Comparison of ENCODE assay signal across 26 cellular contexts in the genomic region with DNA sequence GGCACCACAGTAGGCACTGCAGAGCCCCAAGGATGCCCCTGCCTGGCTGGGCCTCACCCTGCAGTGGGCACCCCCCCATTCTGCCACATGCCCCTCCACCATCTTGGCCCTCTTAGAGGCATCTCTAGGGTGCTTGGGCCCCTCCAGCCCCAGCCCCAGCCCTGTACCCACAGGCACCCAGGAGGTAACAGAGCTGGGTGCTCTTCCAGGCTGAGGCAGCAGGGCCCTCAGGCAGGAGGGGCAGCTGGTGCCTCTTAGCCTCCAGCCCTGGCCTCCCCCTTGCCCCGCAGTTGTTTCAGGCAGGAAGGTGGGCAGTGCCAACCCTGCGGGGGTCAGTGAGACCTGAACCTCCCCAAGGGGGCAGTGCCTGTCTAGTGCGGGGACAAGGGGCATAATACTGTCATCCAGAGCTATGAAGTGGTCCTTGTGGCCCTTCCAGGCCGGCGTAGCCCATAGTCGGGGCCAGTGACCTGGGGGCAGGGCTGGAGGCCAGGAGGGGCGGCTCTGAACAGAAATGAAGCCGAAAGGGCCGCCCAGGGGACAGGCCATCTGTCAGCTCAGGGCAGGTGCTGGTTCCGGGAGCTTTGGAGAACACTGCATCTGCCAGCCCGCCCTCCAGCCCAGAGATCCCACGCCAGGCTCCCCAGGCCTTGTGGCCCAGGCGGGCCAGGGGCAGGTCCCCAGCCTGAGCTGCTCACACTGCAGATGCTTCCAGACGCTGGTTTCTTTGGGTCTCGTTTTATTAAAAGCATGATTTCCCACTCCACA. TPM values are rescaled to one million over a fixed set of nuclear protein-coding genes. Genes with fewer than 3 reads are reported as not detected.
DNase-seq lines count a peak whose midpoint lies in the region; ATAC-seq, FAIRE-seq and TF ChIP-seq lines count a peak whose summit lies in the region.
"Had no signal": no experiment of that assay in that cellular context is flagged by ENCODE, and none has a peak within 500 bp of the region (broad histone marks: within the 10 kb centered on the region; RNA-seq: fewer than 3 reads in every experiment).

No MANE protein-coding gene starts in this region.

- H3K4me3 ChIP-seq in right cardiac atrium (ENCODE audit: low read length) (no peak overlapping the region), left ventricle myocardium inferior (no peak overlapping the region), SJCRH30 (no peak overlapping the region), HepG2 (replicated peaks in 1 of 3; ENCODE audit: insufficient read depth in 1 of 3, low read depth in 2 of 3, low read length in 3 of 3) (no peak overlapping the region)
- H3K4me3 ChIP-seq: GM12878, GM23338, HAP-1 had no signal

- no peaks in the 10 kb centered on the region for H4K20me1 ChIP-seq in HepG2 (ENCODE audit: insufficient read depth, low read length)

- H3K9ac ChIP-seq in HepG2 (ENCODE audit: insufficient read depth, low read depth, low read length), result no peak overlapping the region
- H3K9ac ChIP-seq: SK-N-SH had no signal

- no peak for TF ChIP-seq RAD21 in HepG2 (CRISPR knock-in tag; IDR thresholded peaks at IDR 0.05)

- POLR2A ChIA-PET in HepG2 (lab: Yijun Ruan, JAX), result interaction anchor here (0.5 to 1.3 kb wide), 2 partner anchors 9 to 50 kb away, joined by 3 read pairs; no protein-coding TSS in a partner anchor

- FAIRE-seq in HepG2 (lab: Jason Lieb, UNC) (no peak), urothelium cell line (lab: Jason Lieb, UNC) (peak; percentile 85)
- FAIRE-seq: GM12878 had no signal

- in situ Hi-C loops in HepG2 (cut with HindIII; ENCODE audit: extremely low pct_ligation_motif_present, low pct_unique_long_range_greater_than_20kb), result no loop called here

- ATAC-seq in right cardiac atrium (no peak), HepG2 (peak; percentile 14)
- ATAC-seq: CD8-positive, alpha-beta T cell; GM12878; GM23338 had no signal

- TF ChIP-seq EP300 in HepG2 (IDR thresholded peaks at IDR 0.05; ENCODE audit: low read depth in 2 of 2, low read length in 2 of 2) (no peak), HepG2 (CRISPR knock-in tag; IDR thresholded peaks at IDR 0.05; ENCODE audit: borderline replicate concordance) (no peak)

- no peak; a peak in 1 of 4 replicates for TF ChIP-seq POLR2A in HepG2 (IDR thresholded peaks at IDR 0.05; ENCODE audit: insufficient read depth in 1 of 2, low read depth in 2 of 2, low read length in 2 of 2)

- no peaks in the 10 kb centered on the region for H3K36me3 ChIP-seq in left ventricle myocardium inferior
- no peaks in the 10 kb centered on the region for H3K36me3 ChIP-seq in SJCRH30
- no peaks in the 10 kb centered on the region for H3K36me3 ChIP-seq in HepG2 (replicated peaks in 1 of 2; ENCODE audit: control insufficient read depth in 1 of 2, insufficient read depth in 2 of 2, low read length in 2 of 2)
- H3K36me3 ChIP-seq: HAP-1 had no signal

- H3K4me2 ChIP-seq in HepG2 (ENCODE audit: low read depth, low read length), result no peak overlapping the region
- H3K4me2 ChIP-seq: GM23338, SK-N-SH had no signal

- no peaks in the 10 kb centered on the region for H3K79me2 ChIP-seq in HepG2 (ENCODE audit: insufficient read depth, low read length)

- H3K27ac ChIP-seq in right cardiac atrium (ENCODE audit: low read length) (no peak overlapping the region), left ventricle myocardium inferior (replicated peaks) (no peak overlapping the region), SJCRH30 (no peak overlapping the region), HepG2 (ENCODE audit: extremely low read length, insufficient read depth, low read length) (no peak overlapping the region)
- H3K27ac ChIP-seq: HL-60 had no signal

- intact Hi-C loops in right cardiac atrium (cut with DNase I) (no loop called here), left ventricle myocardium inferior (cut with micrococcal nuclease) (no loop called here), HepG2 (cut with micrococcal nuclease; ENCODE audit: unreplicated experiment) (no loop called here)

- no peaks in the 10 kb centered on the region for H3K9me3 ChIP-seq in right cardiac atrium (ENCODE audit: control insufficient read depth, low read length)
- H3K9me3 ChIP-seq in left ventricle myocardium inferior (replicated peaks), result peaks cover 10% of the 10 kb centered on the region
- peaks cover 13% of the 10 kb centered on the region for H3K9me3 ChIP-seq in SJCRH30 (replicated peaks)
- H3K9me3 ChIP-seq in HepG2 (ENCODE audit: low read length), result no peaks in the 10 kb centered on the region
- H3K9me3 ChIP-seq: HAP-1 had no signal

- DNase-seq in right cardiac atrium, result peak in 2 of 3 donors; percentile 23 to 32
- DNase-seq in left ventricle myocardium inferior, result no peak
- peak; percentile 69 to 78 for DNase-seq in SJCRH30
- no peak for DNase-seq in HepG2 (ENCODE audit: low spot score)
- DNase-seq in urothelium cell line (ENCODE audit: low spot score), result no peak
- DNase-seq in T-helper 1 cell, result no peak
- DNase-seq in foreskin melanocyte, result no peak
- DNase-seq in cortex of kidney (lab: John Stamatoyannopoulos, UW), result no peak
- DNase-seq: AML-193; C1 segment of cervical spinal cord; CD8-positive, alpha-beta T cell; KBM-7; NCI-H1092 treated with DMSO at 0.1 percent for 48 hours; NCI-H2029 treated with DMSO at 0.1 percent for 48 hours; NCI-H226; NCI-H510A treated with DMSO at 0.1 percent for 48 hours; SHP77; SK-N-SH had no signal

- BruUV-seq in HepG2 (replicated peaks; lab: Mats Ljungman, UMichigan), result no TSS peak

- H3K4me1 ChIP-seq in right cardiac atrium (ENCODE audit: control insufficient read depth, insufficient read depth, low read length) (no peaks in the 10 kb centered on the region), left ventricle myocardium inferior (peaks cover 5% of the 10 kb centered on the region), SJCRH30 (peaks cover 16% of the 10 kb centered on the region), HepG2 (ENCODE audit: insufficient read depth, low read length) (peaks cover 30% of the 10 kb centered on the region)

- no peaks in the 10 kb centered on the region for H3K27me3 ChIP-seq in right cardiac atrium (ENCODE audit: control insufficient read depth, insufficient read depth)
- H3K27me3 ChIP-seq in left ventricle myocardium inferior (ENCODE audit: low read depth), result peaks cover 14% of the 10 kb centered on the region
- H3K27me3 ChIP-seq in SJCRH30, result no peaks in the 10 kb centered on the region
- H3K27me3 ChIP-seq in HepG2 (ENCODE audit: control insufficient read depth in 1 of 2, insufficient read depth in 2 of 2, low read length in 2 of 2), result peaks cover 0 to 11% of the 10 kb centered on the region in 2 experiments; a peak in 2 of 5 replicates

- no peak overlapping the region for H2AFZ ChIP-seq in HepG2 (ENCODE audit: low read length)
- H2AFZ ChIP-seq: GM23338 had no signal

- CTCF ChIA-PET in HepG2 (lab: Yijun Ruan, JAX; ENCODE audit: low intra/inter-chr PET ratio, low total read pairs), result no interaction called here

- TF ChIP-seq CTCF in left ventricle myocardium inferior (IDR thresholded peaks at IDR 0.05; ENCODE audit: borderline replicate concordance) (no peak), HepG2 (CRISPR knock-in tag; IDR thresholded peaks at IDR 0.05) (no peak)

- 87% methylated on average over 15 of the region's 15 CpGs for WGBS in right cardiac atrium
- 57% methylated on average over 5 of the region's 15 CpGs for WGBS in HepG2 (ENCODE audit: low lambda C conversion rate)

RNA-seq across cellular contexts. Expression of a gene that starts 4.9 kb away (rescaled TPM):
- total RNA-seq in right cardiac atrium, result 10 to 100 TPM in 3 of 4 donors, 1 to 10 TPM in 1; 8.6 to 15.4 (median 12.6) TPM
- polyA plus RNA-seq in right cardiac atrium, result 10.4 TPM
- 2.3 TPM for total RNA-seq in left ventricle myocardium inferior
- total RNA-seq in SJCRH30 (2014; rRNA removed; shearing (Covaris generic)), result 24.0 and 24.2 TPM in 2 replicates
- total RNA-seq in HepG2 (2016; rRNA removed; fragmentation: Illumina TruSeq; extraction: Trizol), result 6.1 and 8.4 TPM in 2 replicates
- total RNA-seq in HepG2 (2016; cell fraction: cytosol; rRNA removed; fragmentation: Illumina TruSeq; extraction: Trizol; ENCODE audit: low read depth), result 1.5 and 2.0 TPM in 2 replicates
- 5.3 and 9.5 TPM in 2 replicates for total RNA-seq in HepG2 (2016; cell fraction: insoluble cytoplasmic fraction; rRNA removed; fragmentation: Illumina TruSeq; extraction: Trizol)
- total RNA-seq in HepG2 (2016; cell fraction: membrane; rRNA removed; fragmentation: Illumina TruSeq; extraction: Trizol), result 2.9 and 3.0 TPM in 2 replicates
- total RNA-seq in HepG2 (2016; cell fraction: nucleus; rRNA removed; fragmentation: Illumina TruSeq; extraction: Trizol), result 9.7 and 12.6 TPM in 2 replicates
- 2.9 and 5.2 TPM in 2 replicates for polyA plus RNA-seq in HepG2 (2011; rRNA removed)
- 2.9 and 4.3 TPM in 2 replicates for polyA plus RNA-seq in HepG2 (2011; cell fraction: cytosol; rRNA removed)
- polyA plus RNA-seq in HepG2 (2011; cell fraction: nucleus; rRNA removed), result 15.0 and 16.5 TPM in 2 replicates
- 4.4 and 8.0 TPM in 2 replicates for polyA plus RNA-seq in HepG2 (2012)
- 0.54 and 0.65 TPM in 2 replicates for polyA plus RNA-seq in HepG2 (2016; cell fraction: cytosol; fragmentation: Illumina TruSeq; extraction: Trizol; ENCODE audit: low read depth)
- polyA plus RNA-seq in HepG2 (2016; cell fraction: insoluble cytoplasmic fraction; fragmentation: Illumina TruSeq; extraction: Trizol; ENCODE audit: low read depth), result 5.7 and 6.0 TPM in 2 replicates
- 1.1 and 1.8 TPM in 2 replicates for polyA plus RNA-seq in HepG2 (2016; cell fraction: membrane; fragmentation: Illumina TruSeq; extraction: Trizol; ENCODE audit: low read depth)
- 14.7 and 18.3 TPM in 2 replicates for polyA plus RNA-seq in HepG2 (2016; cell fraction: nucleus; fragmentation: Illumina TruSeq; extraction: Trizol; ENCODE audit: insufficient read depth, low read depth)
- 20.3 and 42.0 TPM in 2 replicates for polyA minus RNA-seq in HepG2 (2011; rRNA and poly(A)+ RNA removed; ENCODE audit: low replicate concordance)
- 7.4 and 11.0 TPM in 2 replicates for polyA minus RNA-seq in HepG2 (2011; cell fraction: cytosol; rRNA and poly(A)+ RNA removed)
- polyA minus RNA-seq in HepG2 (2011; cell fraction: nucleus; rRNA and poly(A)+ RNA removed), result 3.6 and 4.6 TPM in 2 replicates
- total RNA-seq: GM12878, RPMI7951 had no signal

RNA-seq across cellular contexts. Expression of a gene that starts 5.6 kb away (rescaled TPM):
- total RNA-seq in right cardiac atrium, result not detected
- polyA plus RNA-seq in right cardiac atrium, result not detected
- not detected for total RNA-seq in left ventricle myocardium inferior
- 0.43 and 0.61 TPM in 2 replicates for total RNA-seq in SJCRH30 (2014; rRNA removed; shearing (Covaris generic))
- total RNA-seq in HepG2 (2016; rRNA removed; fragmentation: Illumina TruSeq; extraction: Trizol), result 0.18 TPM in 1 of 2 replicates, not detected in the other
- 0.40 and 0.53 TPM in 2 replicates for total RNA-seq in HepG2 (2016; cell fraction: cytosol; rRNA removed; fragmentation: Illumina TruSeq; extraction: Trizol; ENCODE audit: low read depth)
- total RNA-seq in HepG2 (2016; cell fraction: insoluble cytoplasmic fraction; rRNA removed; fragmentation: Illumina TruSeq; extraction: Trizol), result 0.13 and 0.22 TPM in 2 replicates
- total RNA-seq in HepG2 (2016; cell fraction: membrane; rRNA removed; fragmentation: Illumina TruSeq; extraction: Trizol), result 0.25 and 0.28 TPM in 2 replicates
- total RNA-seq in HepG2 (2016; cell fraction: nucleus; rRNA removed; fragmentation: Illumina TruSeq; extraction: Trizol), result 0.28 TPM in 1 of 2 replicates, not detected in the other
- polyA plus RNA-seq in HepG2 (2011; rRNA removed), result 0.18 and 0.24 TPM in 2 replicates
- 0.11 TPM in 1 of 2 replicates, not detected in the other for polyA plus RNA-seq in HepG2 (2011; cell fraction: cytosol; rRNA removed)
- polyA plus RNA-seq in HepG2 (2011; cell fraction: nucleus; rRNA removed), result 0.21 and 0.42 TPM in 2 replicates
- not detected in 2 replicates for polyA plus RNA-seq in HepG2 (2012)
- polyA plus RNA-seq in HepG2 (2016; cell fraction: cytosol; fragmentation: Illumina TruSeq; extraction: Trizol; ENCODE audit: low read depth), result 0.29 and 0.34 TPM in 2 replicates
- 0.39 and 0.44 TPM in 2 replicates for polyA plus RNA-seq in HepG2 (2016; cell fraction: insoluble cytoplasmic fraction; fragmentation: Illumina TruSeq; extraction: Trizol; ENCODE audit: low read depth)
- 0.14 and 0.19 TPM in 2 replicates for polyA plus RNA-seq in HepG2 (2016; cell fraction: membrane; fragmentation: Illumina TruSeq; extraction: Trizol; ENCODE audit: low read depth)
- polyA plus RNA-seq in HepG2 (2016; cell fraction: nucleus; fragmentation: Illumina TruSeq; extraction: Trizol; ENCODE audit: insufficient read depth, low read depth), result 0.36 TPM in 1 of 2 replicates, not detected in the other
- 0.09 and 0.18 TPM in 2 replicates for polyA minus RNA-seq in HepG2 (2011; rRNA and poly(A)+ RNA removed; ENCODE audit: low replicate concordance)
- not detected in 2 replicates for polyA minus RNA-seq in HepG2 (2011; cell fraction: cytosol; rRNA and poly(A)+ RNA removed)
- not detected in 2 replicates for polyA minus RNA-seq in HepG2 (2011; cell fraction: nucleus; rRNA and poly(A)+ RNA removed)
- total RNA-seq: A172; CD8-positive, alpha-beta T cell; GM12878; GM23338; HT-29; RPMI7951 had no signal
- polyA plus RNA-seq: AG04450, GM12878, GM23338, SK-N-SH had no signal

RNA-seq across cellular contexts. Expression of a gene that starts 51.9 kb away (rescaled TPM):
- total RNA-seq in right cardiac atrium (1 to 10 TPM; 4.6 to 5.9 (median 5.2) TPM), left ventricle myocardium inferior (7.6 TPM), HepG2 (2016; rRNA removed; fragmentation: Illumina TruSeq; extraction: Trizol) (11.1 and 16.8 TPM in 2 replicates)
- polyA plus RNA-seq in right cardiac atrium (7.4 TPM), HepG2 (2011; rRNA removed) (5.0 and 5.6 TPM in 2 replicates)
- 31.5 and 33.0 TPM in 2 replicates for total RNA-seq in SJCRH30 (2014; rRNA removed; shearing (Covaris generic))
- 2.2 and 3.5 TPM in 2 replicates for total RNA-seq in HepG2 (2016; cell fraction: cytosol; rRNA removed; fragmentation: Illumina TruSeq; extraction: Trizol; ENCODE audit: low read depth)
- 8.4 and 18.4 TPM in 2 replicates for total RNA-seq in HepG2 (2016; cell fraction: insoluble cytoplasmic fraction; rRNA removed; fragmentation: Illumina TruSeq; extraction: Trizol)
- 5.8 and 6.2 TPM in 2 replicates for total RNA-seq in HepG2 (2016; cell fraction: membrane; rRNA removed; fragmentation: Illumina TruSeq; extraction: Trizol)
- 10.7 and 12.3 TPM in 2 replicates for total RNA-seq in HepG2 (2016; cell fraction: nucleus; rRNA removed; fragmentation: Illumina TruSeq; extraction: Trizol)
- polyA plus RNA-seq in HepG2 (2011; cell fraction: cytosol; rRNA removed), result 3.0 and 5.8 TPM in 2 replicates
- polyA plus RNA-seq in HepG2 (2011; cell fraction: nucleus; rRNA removed), result 31.7 and 46.2 TPM in 2 replicates
- polyA plus RNA-seq in HepG2 (2012), result 6.3 and 6.8 TPM in 2 replicates
- 2.7 and 3.3 TPM in 2 replicates for polyA plus RNA-seq in HepG2 (2016; cell fraction: cytosol; fragmentation: Illumina TruSeq; extraction: Trizol; ENCODE audit: low read depth)
- polyA plus RNA-seq in HepG2 (2016; cell fraction: insoluble cytoplasmic fraction; fragmentation: Illumina TruSeq; extraction: Trizol; ENCODE audit: low read depth), result 11.8 and 13.5 TPM in 2 replicates
- polyA plus RNA-seq in HepG2 (2016; cell fraction: membrane; fragmentation: Illumina TruSeq; extraction: Trizol; ENCODE audit: low read depth), result 4.3 and 4.6 TPM in 2 replicates
- 35.7 and 41.4 TPM in 2 replicates for polyA plus RNA-seq in HepG2 (2016; cell fraction: nucleus; fragmentation: Illumina TruSeq; extraction: Trizol; ENCODE audit: insufficient read depth, low read depth)
- polyA minus RNA-seq in HepG2 (2011; rRNA and poly(A)+ RNA removed; ENCODE audit: low replicate concordance), result 4.8 and 5.8 TPM in 2 replicates
- polyA minus RNA-seq in HepG2 (2011; cell fraction: cytosol; rRNA and poly(A)+ RNA removed), result 3.0 and 4.2 TPM in 2 replicates
- 7.6 and 8.0 TPM in 2 replicates for polyA minus RNA-seq in HepG2 (2011; cell fraction: nucleus; rRNA and poly(A)+ RNA removed)

Comparison
In these comparisons a context has a peak if more than half of its experiments do, and no peak if none do; other contexts are left out.
1. DNase-seq: peak in right cardiac atrium (2 of 3) and SJCRH30 (2 of 2); none in left ventricle myocardium inferior (single experiment), HepG2 (single experiment), urothelium cell line (single experiment), T-helper 1 cell (0 of 5), foreskin melanocyte (single experiment) and cortex of kidney (single experiment).